Comparison of ENCODE assay signal across 1 cellular context in the genomic region with DNA sequence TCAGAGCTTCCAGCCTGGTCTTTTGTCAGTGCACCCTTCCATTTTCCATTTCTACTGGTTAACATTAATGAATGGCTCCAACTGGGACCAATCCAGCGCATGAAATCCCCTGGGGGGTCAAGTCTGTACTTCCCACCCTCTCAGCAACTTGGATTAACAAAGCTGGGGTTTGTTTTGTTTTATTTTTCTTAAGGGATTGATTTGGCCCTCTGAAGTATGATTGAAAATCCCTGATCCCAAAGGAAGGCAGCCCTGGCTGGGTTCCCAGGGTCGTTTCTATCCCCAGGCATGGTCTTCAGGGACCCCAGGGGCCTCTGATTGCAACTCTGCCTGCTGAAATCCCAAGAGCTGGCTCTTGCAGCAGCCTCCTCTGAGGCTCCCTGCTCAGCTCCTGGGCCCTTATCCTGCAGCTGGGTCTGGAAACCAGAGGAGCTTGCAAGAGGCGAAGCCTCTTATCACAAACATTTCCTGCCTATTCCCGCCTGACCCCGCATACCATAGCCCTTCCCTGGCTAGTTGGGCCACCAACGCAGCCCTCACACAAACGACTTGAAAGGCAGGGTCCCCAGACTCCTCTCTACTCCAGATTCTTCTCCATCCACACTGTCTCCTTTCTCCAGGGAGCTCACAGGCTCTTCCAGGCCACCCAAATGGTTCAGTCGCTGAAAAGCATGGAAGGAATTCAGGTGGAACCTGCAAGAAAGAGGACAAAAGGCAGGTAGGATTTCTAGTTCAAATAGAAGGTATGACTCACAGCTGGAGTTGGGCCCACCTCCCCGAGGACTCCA.
TF ChIP-seq lines count a peak whose summit lies in the region.

No MANE protein-coding gene starts in this region.

TF ChIP-seq in H1, 55 proteins besides CTCF, POLR2A, EP300 and RAD21:
- TF ChIP-seq NRF1 (IDR thresholded peaks at IDR 0.05; ENCODE audit: low read depth, low read length) (no peak), SUZ12 (IDR thresholded peaks at IDR 0.05; ENCODE audit: low read length) (no peak), KDM5A (IDR thresholded peaks at IDR 0.05; ENCODE audit: low read length) (no peak), ATF2 (IDR thresholded peaks at IDR 0.05; ENCODE audit: low read length) (no peak), PHF8 (conservative IDR thresholded peaks at IDR 0.05; ENCODE audit: low read depth, low read length) (no peak), GABPA (IDR thresholded peaks at IDR 0.05; ENCODE audit: borderline replicate concordance, insufficient read depth, low read length) (no peak), E2F6 (IDR thresholded peaks at IDR 0.05) (no peak), SIX5 (IDR thresholded peaks at IDR 0.05; ENCODE audit: low read depth, low read length) (no peak)
TF ChIP-seq in H1: peak in this region for 0.
